8 cellular contexts compared by ENCODE assay signal in genomic region chr3:23761440-23761896, GRCh38. TPM values are rescaled to one million over a fixed set of nuclear protein-coding genes. Genes with fewer than 3 reads are reported as not detected.
DNase-seq lines count a peak whose midpoint lies in the region; ATAC-seq, FAIRE-seq and TF ChIP-seq lines count a peak whose summit lies in the region.

No MANE protein-coding gene starts in this region.

- no CpG with 5 or more reads among the region's 2 CpGs for WGBS in HepG2 (ENCODE audit: low lambda C conversion rate)

- DNase-seq in ELR (ENCODE audit: low read depth) (peak; percentile 63), HT1080 (ENCODE audit: low read depth) (peak; percentile 32), HepG2 (ENCODE audit: low spot score) (peak; percentile 29), hippocampal formation (lab: John Stamatoyannopoulos, UW) (no peak), NCI-H345 treated with DMSO at 0.1 percent for 48 hours (lab: John Stamatoyannopoulos, UW; ENCODE audit: unreplicated experiment) (no peak)
- DNase-seq in activated naive CD4-positive, alpha-beta T cell treated with anti-CD3 and anti-CD28 coated beads, Interleukin-2, amount 50 U/mL, for 16 hours: no peak

- in situ Hi-C loops in HepG2 (cut with HindIII; ENCODE audit: extremely low pct_ligation_motif_present, low pct_unique_long_range_greater_than_20kb): no loop called here

- H3K79me2 ChIP-seq in HepG2 (ENCODE audit: insufficient read depth, low read length): no peaks in the 10 kb centered on the region

- intact Hi-C loops in HepG2 (cut with micrococcal nuclease; ENCODE audit: unreplicated experiment): loop anchor here (5.0 kb wide), 1 partner anchor 579 kb away; no protein-coding TSS in a partner anchor

- CTCF ChIA-PET in HepG2 (lab: Yijun Ruan, JAX; ENCODE audit: low intra/inter-chr PET ratio, low total read pairs): no interaction called here

- peak; percentile 24; the same call in 1 of the 2 replicates for TF ChIP-seq CTCF in WI38 (IDR thresholded peaks at IDR 0.05; ENCODE audit: low read depth, low read length)
- TF ChIP-seq CTCF in HepG2 (CRISPR knock-in tag; IDR thresholded peaks at IDR 0.05): peak; percentile 42

- peaks cover 0 to 6% of the 10 kb centered on the region in 2 experiments; a peak in 1 of 5 replicates for H3K27me3 ChIP-seq in HepG2 (ENCODE audit: control insufficient read depth in 1 of 2, insufficient read depth in 2 of 2, low read length in 2 of 2)

- no peak for TF ChIP-seq POLR2A in HepG2 (IDR thresholded peaks at IDR 0.05; ENCODE audit: insufficient read depth in 1 of 2, low read depth in 2 of 2, low read length in 2 of 2)

- BruUV-seq in HepG2 (replicated peaks; lab: Mats Ljungman, UMichigan): no TSS peak

- H4K20me1 ChIP-seq in HepG2 (ENCODE audit: insufficient read depth, low read length): no peaks in the 10 kb centered on the region

- no peaks in the 10 kb centered on the region for H3K9me3 ChIP-seq in HepG2 (ENCODE audit: low read length)

- H3K4me3 ChIP-seq in WI38 (ENCODE audit: low read depth, low read length) (no peak overlapping the region), HepG2 (replicated peaks in 1 of 3; ENCODE audit: insufficient read depth in 1 of 3, low read depth in 2 of 3, low read length in 3 of 3) (no peak overlapping the region)

- no peak overlapping the region for H3K9ac ChIP-seq in HepG2 (ENCODE audit: insufficient read depth, low read depth, low read length)

- no peak for TF ChIP-seq RAD21 in HepG2 (CRISPR knock-in tag; IDR thresholded peaks at IDR 0.05)

- POLR2A ChIA-PET in HepG2 (lab: Yijun Ruan, JAX): no interaction called here

- no peak for TF ChIP-seq EP300 in HepG2 (IDR thresholded peaks at IDR 0.05; ENCODE audit: low read depth in 2 of 2, low read length in 2 of 2)
- no peak for TF ChIP-seq EP300 in HepG2 (CRISPR knock-in tag; IDR thresholded peaks at IDR 0.05; ENCODE audit: borderline replicate concordance)

- no peaks in the 10 kb centered on the region for H3K4me1 ChIP-seq in HepG2 (ENCODE audit: insufficient read depth, low read length)

- no peak overlapping the region for H3K4me2 ChIP-seq in HepG2 (ENCODE audit: low read depth, low read length)

- H3K36me3 ChIP-seq in HepG2 (replicated peaks in 1 of 2; ENCODE audit: control insufficient read depth in 1 of 2, insufficient read depth in 2 of 2, low read length in 2 of 2): no peaks in the 10 kb centered on the region

- ATAC-seq in GM21528 (IDR thresholded peaks at IDR 0.05; ENCODE audit: low FRiP score, unreplicated experiment) (peak; percentile 38), HepG2 (peak; percentile 97)

- no peak overlapping the region for H2AFZ ChIP-seq in HepG2 (ENCODE audit: low read length)

- FAIRE-seq in HepG2 (lab: Jason Lieb, UNC): peak; percentile 48

- no peak overlapping the region for H3K27ac ChIP-seq in HepG2 (ENCODE audit: extremely low read length, insufficient read depth, low read length)

TF ChIP-seq in HepG2, 621 proteins besides CTCF, POLR2A, EP300 and RAD21 (continues in another document):
- no peak for TF ChIP-seq NFYC (CRISPR knock-in tag; IDR thresholded peaks at IDR 0.05)
- TF ChIP-seq ATF5 (CRISPR knock-in tag; IDR thresholded peaks at IDR 0.05; ENCODE audit: low read depth): no peak
- TF ChIP-seq FOXA1 (IDR thresholded peaks at IDR 0.05): no peak
- 0 out of 2 replicates have a peak, but pooled peaks have one; percentile 7 for TF ChIP-seq FOXA1 (CRISPR knock-in tag; IDR thresholded peaks at IDR 0.05)
- no peak for TF ChIP-seq ZNF740 (CRISPR knock-in tag; IDR thresholded peaks at IDR 0.05)
- TF ChIP-seq ZBTB1 (CRISPR knock-in tag; IDR thresholded peaks at IDR 0.05; ENCODE audit: borderline replicate concordance): no peak
- TF ChIP-seq DMTF1 (CRISPR knock-in tag; IDR thresholded peaks at IDR 0.05): no peak
- no peak for TF ChIP-seq ETV6 (CRISPR knock-in tag; conservative IDR thresholded peaks at IDR 0.05)
- TF ChIP-seq ZBED4 (CRISPR knock-in tag; IDR thresholded peaks at IDR 0.05; ENCODE audit: borderline replicate concordance): no peak
- no peak for TF ChIP-seq ZNF761 (CRISPR knock-in tag; conservative IDR thresholded peaks at IDR 0.05)
- TF ChIP-seq ZNF292 (CRISPR knock-in tag; IDR thresholded peaks at IDR 0.05; ENCODE audit: borderline replicate concordance, low read depth): no peak

RNA-seq across cellular contexts. Expression of gene UBE2E1, which starts 44.3 kb away (rescaled TPM):
- 105 and 134 TPM in 2 replicates for total RNA-seq in HT1080 (2014; rRNA removed; shearing (Covaris generic))
- polyA plus RNA-seq in HT1080 (2015; cell fraction: cytosol; rRNA removed): 133 and 143 TPM in 2 replicates
- polyA plus RNA-seq in HT1080 (2015; cell fraction: nucleus; rRNA removed): 89.0 and 91.8 TPM in 2 replicates
- total RNA-seq in HepG2 (2016; rRNA removed; fragmentation: Illumina TruSeq; extraction: Trizol): 61.8 and 82.6 TPM in 2 replicates
- total RNA-seq in HepG2 (2016; cell fraction: cytosol; rRNA removed; fragmentation: Illumina TruSeq; extraction: Trizol; ENCODE audit: low read depth): 27.8 and 29.8 TPM in 2 replicates
- 56.6 and 91.5 TPM in 2 replicates for total RNA-seq in HepG2 (2016; cell fraction: insoluble cytoplasmic fraction; rRNA removed; fragmentation: Illumina TruSeq; extraction: Trizol)
- total RNA-seq in HepG2 (2016; cell fraction: membrane; rRNA removed; fragmentation: Illumina TruSeq; extraction: Trizol): 51.7 and 51.8 TPM in 2 replicates
- 40.2 and 43.9 TPM in 2 replicates for total RNA-seq in HepG2 (2016; cell fraction: nucleus; rRNA removed; fragmentation: Illumina TruSeq; extraction: Trizol)
- polyA plus RNA-seq in HepG2 (2011; rRNA removed): 55.4 and 56.2 TPM in 2 replicates
- polyA plus RNA-seq in HepG2 (2011; cell fraction: cytosol; rRNA removed): 25.3 and 41.0 TPM in 2 replicates
- 24.4 and 30.9 TPM in 2 replicates for polyA plus RNA-seq in HepG2 (2011; cell fraction: nucleus; rRNA removed)
- 65.9 and 73.0 TPM in 2 replicates for polyA plus RNA-seq in HepG2 (2012)
- polyA plus RNA-seq in HepG2 (2016; cell fraction: cytosol; fragmentation: Illumina TruSeq; extraction: Trizol; ENCODE audit: low read depth): 40.2 and 48.2 TPM in 2 replicates
- 112 and 129 TPM in 2 replicates for polyA plus RNA-seq in HepG2 (2016; cell fraction: insoluble cytoplasmic fraction; fragmentation: Illumina TruSeq; extraction: Trizol; ENCODE audit: low read depth)
- polyA plus RNA-seq in HepG2 (2016; cell fraction: membrane; fragmentation: Illumina TruSeq; extraction: Trizol; ENCODE audit: low read depth): 57.7 and 60.5 TPM in 2 replicates
- 73.6 and 78.6 TPM in 2 replicates for polyA plus RNA-seq in HepG2 (2016; cell fraction: nucleus; fragmentation: Illumina TruSeq; extraction: Trizol; ENCODE audit: insufficient read depth, low read depth)
- polyA minus RNA-seq in HepG2 (2011; rRNA and poly(A)+ RNA removed; ENCODE audit: low replicate concordance): 26.6 and 37.3 TPM in 2 replicates
- 24.6 and 36.0 TPM in 2 replicates for polyA minus RNA-seq in HepG2 (2011; cell fraction: cytosol; rRNA and poly(A)+ RNA removed)
- polyA minus RNA-seq in HepG2 (2011; cell fraction: nucleus; rRNA and poly(A)+ RNA removed): 47.8 and 70.1 TPM in 2 replicates

Comparison
In these comparisons a context has a peak if more than half of its experiments do, and no peak if none do; other contexts are left out.
1. DNase-seq: peak in ELR (single experiment), HT1080 (single experiment) and HepG2 (single experiment); none in hippocampal formation (0 of 2), NCI-H345 treated with DMSO at 0.1 percent for 48 hours (single experiment) and activated naive CD4-positive, alpha-beta T cell treated with anti-CD3 and anti-CD28 coated beads, Interleukin-2, amount 50 U/mL, for 16 hours (single experiment).